Comparison of ENCODE assay signal across 16 cellular contexts in the genomic region with DNA sequence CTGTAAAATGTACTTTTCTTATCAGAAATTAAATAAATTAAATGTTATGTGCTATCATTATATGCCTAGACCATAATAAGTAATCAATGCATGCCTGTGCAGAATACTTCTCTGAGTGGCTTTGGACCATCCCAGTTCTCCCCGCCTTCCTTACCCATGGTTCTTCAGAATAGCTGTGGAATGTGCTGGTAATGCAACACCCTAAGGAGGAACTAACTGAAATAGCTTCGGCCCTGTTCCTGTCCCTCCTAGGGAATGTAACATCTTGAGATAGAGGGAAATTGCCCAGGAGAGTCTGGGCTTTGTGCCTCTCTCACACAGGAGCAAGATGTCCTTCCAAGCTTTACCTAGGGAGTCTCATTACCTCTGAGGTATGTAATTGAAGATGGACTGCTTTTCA.
"Had no signal": no experiment of that assay in that cellular context is flagged by ENCODE, and none has a peak within 500 bp of the region (broad histone marks: within the 10 kb centered on the region; RNA-seq: fewer than 3 reads in every experiment).

No MANE protein-coding gene starts in this region.

- H3K4me1 ChIP-seq: neural progenitor cell, pancreas, spleen, testis had no signal

- H3K36me3 ChIP-seq: neural progenitor cell, pancreas, sigmoid colon, spleen had no signal

- H3K79me2 ChIP-seq: hepatocyte had no signal

- H3K4me3 ChIP-seq: hepatocyte, lung, neural progenitor cell, pancreas, sigmoid colon, testis had no signal

- DNase-seq: activated B cell treated with CpG ODN at 0.5 μM for 24 hours; activated CD4-positive, alpha-beta memory T cell treated with anti-CD3 and anti-CD28 coated beads, Interleukin-2, amount 10 ng/mL, durations not matched to agents 7 days and 5 days; activated CD4-positive, alpha-beta T cell treated with anti-CD3 and anti-CD28 coated beads for 48 hours; activated CD8-positive, alpha-beta memory T cell treated with anti-CD3 and anti-CD28 coated beads, Interleukin-2, amount 10 ng/mL, durations not matched to agents 7 days and 5 days; dermis blood vessel endothelial cell; effector memory CD4-positive, alpha-beta T cell; pancreas; sigmoid colon; spleen; stimulated activated CD4-positive, alpha-beta T cell treated with anti-CD3 and anti-CD28 coated beads, Interleukin-4, amount 100 ng/mL, for 4 hours; SW 1271; testis had no signal

- H3K4me2 ChIP-seq: hepatocyte, neural progenitor cell had no signal

- ATAC-seq: activated CD8-positive, alpha-beta memory T cell treated with anti-CD3 and anti-CD28 coated beads, Interleukin-2, amount 10 ng/mL, durations not matched to agents 7 days and 5 days; stimulated activated memory B cell treated with anti-CD40 and anti-IgM and Interleukin-4, amounts not matched to agents 10 μg/mL and 1 μg/mL and 100 μg/mL, for 72 hours had no signal

- H3K27me3 ChIP-seq: hepatocyte, neural progenitor cell, pancreas, sigmoid colon, spleen, testis had no signal

- H3K27ac ChIP-seq: hepatocyte, neural progenitor cell, pancreas, sigmoid colon, testis had no signal

- H2AFZ ChIP-seq: hepatocyte, neural progenitor cell had no signal

- H3K9me3 ChIP-seq: pancreas, sigmoid colon, spleen, testis had no signal
